Comparison of ENCODE assay signal across 8 cellular contexts in genomic region chr4:81030617-81031388, GRCh38. TPM values are rescaled to one million over a fixed set of nuclear protein-coding genes. Genes with fewer than 3 reads are reported as not detected.
A peak's percentile ranks its signal among the peaks of the same experiment; 100 is the strongest.
DNase-seq lines count a peak whose midpoint lies in the region; ATAC-seq, FAIRE-seq and TF ChIP-seq lines count a peak whose summit lies in the region.

Gene BMP3, plus strand, starts transcription at chr4:81030708. Its CDS starts 577 bp downstream, at chr4:81031285.

- no peaks in the 10 kb centered on the region for H4K20me1 ChIP-seq in GM23338 (replicated peaks; ENCODE audit: insufficient read depth)

- no peak for TF ChIP-seq POLR2A in gastroesophageal sphincter (IDR thresholded peaks at IDR 0.05)

- H3K9me2 ChIP-seq in GM23338 (ENCODE audit: insufficient read depth), result no peaks in the 10 kb centered on the region

- no peaks in the 10 kb centered on the region for H3K9me3 Mint-ChIP-seq in GM23338

- no peak for FAIRE-seq in GM19239 (lab: Jason Lieb, UNC)

- DNase-seq in ACHN (peak; percentile 9), GM23338 (ENCODE audit: low spot score) (peak; percentile 56), T1000 (lab: John Stamatoyannopoulos, UW) (peak; percentile 10), GM19239 (ENCODE audit: insufficient read length, low spot score) (no peak), HCEC 1CT (no peak), mucosa of gallbladder (ENCODE audit: low spot score) (no peak)

- no peaks in the 10 kb centered on the region for H3K36me3 ChIP-seq in GM23338 (ENCODE audit: insufficient read depth)
- H3K36me3 ChIP-seq in gastroesophageal sphincter, result no peaks in the 10 kb centered on the region
- no peaks in the 10 kb centered on the region for H3K36me3 ChIP-seq in parathyroid adenoma (ENCODE audit: control insufficient read depth, insufficient read depth, low read length)

- H3K79me2 ChIP-seq in GM23338 (replicated peaks; ENCODE audit: insufficient read depth) (no peaks in the 10 kb centered on the region), parathyroid adenoma (no peaks in the 10 kb centered on the region)

- H3K36me3 Mint-ChIP-seq in GM23338 (ENCODE audit: low read depth), result no peaks in the 10 kb centered on the region

- H3K4me2 ChIP-seq in GM23338 (peak within 1 kb of the TSS; percentile 96), parathyroid adenoma (ENCODE audit: low read length) (peak within 1 kb of the TSS; percentile 74)

- H3K27me3 Mint-ChIP-seq in GM23338 (ENCODE audit: insufficient read depth, low read depth, poor library complexity), result peaks cover 38% of the 10 kb centered on the region

- H3K27ac Mint-ChIP-seq in GM23338, result no peak within 1 kb of the TSS

- in situ Hi-C loops in ACHN (cut with HindIII; ENCODE audit: low pct_ligation_motif_present, low pct_unique_long_range_greater_than_20kb, low sequenced_read_pairs), result no loop called here

- TF ChIP-seq CTCF in GM23338 (conservative IDR thresholded peaks at IDR 0.05; ENCODE audit: low read depth in 2 of 2) (no peak), gastroesophageal sphincter (IDR thresholded peaks at IDR 0.05) (no peak), parathyroid adenoma (IDR thresholded peaks at IDR 0.05) (no peak)

- no peak within 1 kb of the TSS for H3K9ac ChIP-seq in parathyroid adenoma

- no peak for TF ChIP-seq EP300 in gastroesophageal sphincter (IDR thresholded peaks at IDR 0.05)

- H3K9me3 ChIP-seq in gastroesophageal sphincter (no peaks in the 10 kb centered on the region), parathyroid adenoma (ENCODE audit: control insufficient read depth, low read length) (no peaks in the 10 kb centered on the region)

- peak within 1 kb of the TSS; percentile 77 for H3K4me3 ChIP-seq in GM23338
- peak within 1 kb of the TSS; percentile 61 to 66 for H3K4me3 ChIP-seq in gastroesophageal sphincter
- H3K4me3 ChIP-seq in parathyroid adenoma (ENCODE audit: low read depth, low read length), result peak within 1 kb of the TSS; percentile 43

- H2AFZ ChIP-seq in GM23338 (peak within 1 kb of the TSS; percentile 99), parathyroid adenoma (no peak within 1 kb of the TSS)

- ATAC-seq in GM23338, result peak; percentile 82
- peak; percentile 75 for ATAC-seq in gastroesophageal sphincter

- WGBS in gastroesophageal sphincter (ENCODE audit: low coverage in 1 of 2), 2 donors, result 3% methylated on average over 4 of the region's 76 CpGs; no CpG with 5 or more reads in 1 of the 2 donors

- peak within 1 kb of the TSS; percentile 88 for H3K4me3 Mint-ChIP-seq in GM23338

- peaks cover 73% of the 10 kb centered on the region for H3K27me3 ChIP-seq in GM23338 (ENCODE audit: insufficient read depth)
- peaks cover 34% of the 10 kb centered on the region for H3K27me3 ChIP-seq in gastroesophageal sphincter
- no peaks in the 10 kb centered on the region for H3K27me3 ChIP-seq in parathyroid adenoma (ENCODE audit: control insufficient read depth, insufficient read depth, low read length)

- H3K4me1 Mint-ChIP-seq in GM23338, result peaks cover 34% of the 10 kb centered on the region

- H3K4me1 ChIP-seq in GM23338 (ENCODE audit: insufficient read depth), result peaks cover 20% of the 10 kb centered on the region; the same call in 1 of the 2 replicates
- peaks cover 0 to 24% (median 3%) of the 10 kb centered on the region in 3 donors for H3K4me1 ChIP-seq in gastroesophageal sphincter
- H3K4me1 ChIP-seq in parathyroid adenoma, result no peaks in the 10 kb centered on the region

- H3K27ac ChIP-seq in GM23338 (ENCODE audit: low read depth) (no peak within 1 kb of the TSS), gastroesophageal sphincter (peak within 1 kb of the TSS; percentile 1 to 76 (median 74)), parathyroid adenoma (no peak within 1 kb of the TSS)

- 0 out of 2 replicates have a peak, but pooled peaks cover 3% of the 10 kb centered on the region for H3F3A ChIP-seq in GM23338 (replicated peaks; ENCODE audit: low read depth)

TF ChIP-seq in GM23338, 12 proteins besides CTCF, POLR2A, EP300 and RAD21:
- TF ChIP-seq EZH2phosphoT487 (IDR thresholded peaks at IDR 0.05; ENCODE audit: unreplicated experiment) (peak; percentile 5), EZH2 (IDR thresholded peaks at IDR 0.05; ENCODE audit: low read depth, unreplicated experiment) (peak; percentile 72), POLR2AphosphoS5 (IDR thresholded peaks at IDR 0.05; ENCODE audit: low read depth) (no peak)
TF ChIP-seq in GM23338: peak in this region for 2.

RNA-seq across cellular contexts. Expression of gene BMP3, which starts in this region (rescaled TPM):
- total RNA-seq in GM23338 (2014; rRNA removed; shearing (Covaris generic)), result 0.04 and 0.10 TPM in 2 replicates
- polyA plus RNA-seq in GM23338 (2016; fragmentation: Nextera tagmentation; extraction: Ambion mirVana), result 0.03 TPM in 1 of 2 replicates, not detected in the other
- total RNA-seq in gastroesophageal sphincter (10 to 100 TPM in 3 of 4 donors, 1 to 10 TPM in 1; 8.2 to 24.5 (median 17.5) TPM), mucosa of gallbladder (0.32 TPM)

Comparison
In these comparisons a context has a peak if more than half of its experiments do, and no peak if none do; other contexts are left out.
1. Peak in DNase-seq, ATAC-seq, H3K4me3 ChIP-seq and H3K4me2 ChIP-seq in GM23338; RNA of the gene not detected or under 1 TPM.
2. DNase-seq: peak in ACHN (single experiment) and T1000 (single experiment); none in GM19239 (single experiment), HCEC 1CT (single experiment) and mucosa of gallbladder (single experiment).
3. H3K27ac ChIP-seq: peak in gastroesophageal sphincter (4 of 4); none in GM23338 (single experiment) and parathyroid adenoma (single experiment).
4. Peak in every context shown above with its lines, with median percentiles within 50 percentile points of each other: H3K4me3 ChIP-seq.